In genomic region chr18:63708650-63709049, GRCh38 we compare ENCODE assay signal across 19 cellular contexts. TPM values are rescaled to one million over a fixed set of nuclear protein-coding genes. Genes with fewer than 3 reads are reported as not detected.
DNase-seq lines count a peak whose midpoint lies in the region; ATAC-seq and TF ChIP-seq lines count a peak whose summit lies in the region.
"Had no signal": no experiment of that assay in that cellular context is flagged by ENCODE, and none has a peak within 500 bp of the region (broad histone marks: within the 10 kb centered on the region; RNA-seq: fewer than 3 reads in every experiment).

No MANE protein-coding gene starts in this region.

- H3K79me1 ChIP-seq in mesenchymal stem cell (replicated peaks; ENCODE audit: low read length, poor library complexity, severe bottlenecking), result no peaks in the 10 kb centered on the region

- no peak overlapping the region for H3K4me2 ChIP-seq in mesenchymal stem cell (ENCODE audit: low read length, poor library complexity, severe bottlenecking)

- no peak overlapping the region for H2AFZ ChIP-seq in mesenchymal stem cell (ENCODE audit: low read depth, low read length)

- H3K27ac ChIP-seq in mesenchymal stem cell (ENCODE audit: low read length, poor library complexity, severe bottlenecking) (no peak overlapping the region), tibial nerve (no peak overlapping the region)
- H3K27ac ChIP-seq: cardiac muscle cell, VCaP had no signal

- H3K4ac ChIP-seq in mesenchymal stem cell (ENCODE audit: low read depth in 1 of 2, low read length in 2 of 2), result no peak overlapping the region

- H2BK5ac ChIP-seq in mesenchymal stem cell (ENCODE audit: low read depth, low read length, poor library complexity, severe bottlenecking), result no peak overlapping the region

- no peak overlapping the region for H3K4me3 ChIP-seq in choroid plexus epithelial cell (ENCODE audit: low read depth, low read length)
- H3K4me3 ChIP-seq in mesenchymal stem cell (ENCODE audit: insufficient read depth in 1 of 2, low read depth in 1 of 2, low read length in 2 of 2), result no peak overlapping the region
- no peak overlapping the region for H3K4me3 ChIP-seq in tibial nerve
- H3K4me3 ChIP-seq: cardiac muscle cell, GM12878 had no signal

- H3K14ac ChIP-seq in mesenchymal stem cell (ENCODE audit: low read length in 2 of 2), result no peak overlapping the region

- H3K23ac ChIP-seq in mesenchymal stem cell (ENCODE audit: low read length in 2 of 2), result no peak overlapping the region

- TF ChIP-seq CTCF in choroid plexus epithelial cell (conservative IDR thresholded peaks at IDR 0.05; ENCODE audit: low read depth, low read length) (no peak), tibial nerve (IDR thresholded peaks at IDR 0.05) (no peak)

- no peak overlapping the region for H4K91ac ChIP-seq in mesenchymal stem cell (ENCODE audit: low read length)

- H3K9me3 ChIP-seq in mesenchymal stem cell (ENCODE audit: control insufficient read depth, low read length) (peaks cover 11% of the 10 kb centered on the region), tibial nerve (peaks cover 0 to 6% (median 0%) of the 10 kb centered on the region in 4 donors)

- TF ChIP-seq EP300 in tibial nerve (IDR thresholded peaks at IDR 0.05), result no peak

- no peak for ATAC-seq in HG03139 (IDR thresholded peaks at IDR 0.05; ENCODE audit: unreplicated experiment)
- ATAC-seq: effector memory CD8-positive, alpha-beta T cell; GM12878 had no signal

- H2BK12ac ChIP-seq in mesenchymal stem cell (ENCODE audit: low read length in 2 of 2), result no peak overlapping the region

- no peak overlapping the region for H2BK120ac ChIP-seq in mesenchymal stem cell (ENCODE audit: low read depth, low read length)

- H3K9ac ChIP-seq in mesenchymal stem cell (ENCODE audit: low read length), result no peak overlapping the region

- peak; percentile 94 for DNase-seq in EH (ENCODE audit: low read depth)
- DNase-seq in NCI-H226, result peak; percentile 33
- peak; percentile 50 for DNase-seq in choroid plexus epithelial cell (ENCODE audit: low read depth)
- DNase-seq in mesenchymal stem cell, result peak; percentile 25
- no peak for DNase-seq in NCI-H345 (lab: John Stamatoyannopoulos, UW)
- DNase-seq in tibial nerve (ENCODE audit: low spot score in 2 of 2), result no peak
- no peak for DNase-seq in DMS79 treated with DMSO at 0.1 percent for 48 hours (lab: John Stamatoyannopoulos, UW)
- DNase-seq: effector memory CD8-positive, alpha-beta T cell; head of caudate nucleus; MV-4-11; NK-92 treated with Interleukin-12 subunit alpha and Interleukin-12 subunit beta, amount 100 ng/mL, for 24 hours had no signal

- WGBS in mesenchymal stem cell, result 22% methylated on average over 3 of the region's 3 CpGs
- WGBS in tibial nerve, 2 donors, result 60 to 71% methylated on average over 3 of the region's 3 CpGs

- H2AK5ac ChIP-seq in mesenchymal stem cell (ENCODE audit: low read length, severe bottlenecking), result no peak overlapping the region

- no peak overlapping the region for H4K8ac ChIP-seq in mesenchymal stem cell (ENCODE audit: low read length)

- no peak for TF ChIP-seq POLR2A in tibial nerve (IDR thresholded peaks at IDR 0.05)

- H3K4me1 ChIP-seq in mesenchymal stem cell (ENCODE audit: control insufficient read depth, insufficient read depth, low read depth, low read length) (no peaks in the 10 kb centered on the region), tibial nerve (no peaks in the 10 kb centered on the region)

- H2BK15ac ChIP-seq in mesenchymal stem cell (ENCODE audit: low read depth, poor library complexity, severe bottlenecking), result no peak overlapping the region

- no peaks in the 10 kb centered on the region for H3K36me3 ChIP-seq in mesenchymal stem cell (ENCODE audit: control insufficient read depth in 1 of 2, insufficient read depth in 2 of 2, low read depth in 1 of 2, low read length in 2 of 2)
- H3K36me3 ChIP-seq in tibial nerve, result no peaks in the 10 kb centered on the region
- H3K36me3 ChIP-seq: cardiac muscle cell had no signal

- H3K18ac ChIP-seq in mesenchymal stem cell (ENCODE audit: low read depth in 1 of 2, low read length in 2 of 2), result no peak overlapping the region

- no peaks in the 10 kb centered on the region for H3K27me3 ChIP-seq in mesenchymal stem cell (ENCODE audit: control insufficient read depth in 1 of 2, insufficient read depth in 1 of 2, low read length in 2 of 2)
- no peaks in the 10 kb centered on the region for H3K27me3 ChIP-seq in tibial nerve
- H3K27me3 ChIP-seq: cardiac muscle cell had no signal

RNA-seq across cellular contexts. Expression of gene SERPINB11, which starts 5.9 kb away (rescaled TPM):
- polyA plus RNA-seq in mesenchymal stem cell (2013, experiment 1 of 2), result not detected
- polyA plus RNA-seq in mesenchymal stem cell (2013, experiment 2 of 2), result not detected
- not detected for total RNA-seq in tibial nerve
- total RNA-seq: activated CD8-positive, alpha-beta memory T cell treated with anti-CD3 and anti-CD28 coated beads for 36 hours; cardiac muscle cell; GM12878; posterior vena cava; SK-MEL-5; temporal lobe had no signal
- polyA plus RNA-seq: cardiac muscle cell, GM12878 had no signal

RNA-seq across cellular contexts. Expression of gene SERPINB3, which starts 47.0 kb away (rescaled TPM):
- polyA plus RNA-seq in mesenchymal stem cell (2013, experiment 1 of 2), result not detected
- polyA plus RNA-seq in mesenchymal stem cell (2013, experiment 2 of 2), result not detected
- total RNA-seq in tibial nerve, result not detected
- total RNA-seq: activated CD8-positive, alpha-beta memory T cell treated with anti-CD3 and anti-CD28 coated beads for 36 hours; cardiac muscle cell; GM12878; posterior vena cava; SK-MEL-5; temporal lobe had no signal
- polyA plus RNA-seq: cardiac muscle cell, GM12878 had no signal

Comparison
In these comparisons a context has a peak if more than half of its experiments do, and no peak if none do; other contexts are left out.
1. DNase-seq: peak in EH (single experiment), NCI-H226 (single experiment), choroid plexus epithelial cell (single experiment) and mesenchymal stem cell (single experiment); none in NCI-H345 (single experiment), tibial nerve (0 of 2) and DMS79 treated with DMSO at 0.1 percent for 48 hours (single experiment).